Comparison of ENCODE assay signal across 8 cellular contexts in genomic region chr11:65575568-65576231, GRCh38. TPM values are rescaled to one million over a fixed set of nuclear protein-coding genes. Genes with fewer than 3 reads are reported as not detected.
DNase-seq lines count a peak whose midpoint lies in the region; ATAC-seq lines count a peak whose summit lies in the region.

Gene EHBP1L1, plus strand, starts transcription at chr11:65576053. Its CDS starts 250 bp downstream, at chr11:65576303.

- H3K36me3 ChIP-seq in ES-I3 (ENCODE audit: insufficient read depth, low read length) (no peaks in the 10 kb centered on the region), adipocyte (ENCODE audit: control insufficient read depth, insufficient read depth, low read length, severe bottlenecking) (peaks cover 11% of the 10 kb centered on the region)

- ATAC-seq in left ventricle myocardium superior = peak; percentile 29
- ATAC-seq in GM19455 (IDR thresholded peaks at IDR 0.05; ENCODE audit: unreplicated experiment) = no peak
- no peak for ATAC-seq in GM19328 (IDR thresholded peaks at IDR 0.05; ENCODE audit: unreplicated experiment)

- intact Hi-C loops in left ventricle myocardium superior (cut with micrococcal nuclease) = no loop called here

- peak within 1 kb of the TSS; percentile 83 for H3K4me3 ChIP-seq in adipocyte (ENCODE audit: low read length)
- H3K4me3 ChIP-seq in skeletal muscle cell (ENCODE audit: low read depth, low read length) = peak within 1 kb of the TSS; percentile 54

- H3K9me3 ChIP-seq in ES-I3 (ENCODE audit: control insufficient read depth, insufficient read depth, low read length) = no peaks in the 10 kb centered on the region
- no peaks in the 10 kb centered on the region for H3K9me3 ChIP-seq in adipocyte (ENCODE audit: control insufficient read depth, low read length)

- H3K9ac ChIP-seq in ES-I3 (ENCODE audit: low read depth, low read length) = peak within 1 kb of the TSS; percentile 44; the same call in 1 of the 2 replicates
- H3K9ac ChIP-seq in adipocyte (ENCODE audit: low read length) = peak within 1 kb of the TSS; percentile 89

- no peaks in the 10 kb centered on the region for H3K27me3 ChIP-seq in adipocyte (replicated peaks; ENCODE audit: control insufficient read depth, insufficient read depth, low read length)

- DNase-seq in HT-29 (ENCODE audit: low spot score) (peak; percentile 72), T follicular helper cell (ENCODE audit: low read depth) (peak; percentile 75), adipocyte (ENCODE audit: low read depth) (peak; percentile 76), left ventricle myocardium superior (peak; percentile 89), skeletal muscle cell (ENCODE audit: low read depth) (no peak)

- H3K4me1 ChIP-seq in ES-I3 (ENCODE audit: insufficient read depth, low read length) (peaks cover 11% of the 10 kb centered on the region; the same call in 1 of the 2 replicates), adipocyte (ENCODE audit: control insufficient read depth, insufficient read depth, low read length) (peaks cover 53% of the 10 kb centered on the region)

RNA-seq across cellular contexts. Expression of gene EHBP1L1, which starts in this region (rescaled TPM):
- 125 and 149 TPM in 2 replicates for total RNA-seq in HT-29 (2014; rRNA removed; shearing (Covaris generic))
- total RNA-seq in left ventricle myocardium superior = 57.3 TPM
